Comparison of ENCODE assay signal across 8 cellular contexts in the genomic region with DNA sequence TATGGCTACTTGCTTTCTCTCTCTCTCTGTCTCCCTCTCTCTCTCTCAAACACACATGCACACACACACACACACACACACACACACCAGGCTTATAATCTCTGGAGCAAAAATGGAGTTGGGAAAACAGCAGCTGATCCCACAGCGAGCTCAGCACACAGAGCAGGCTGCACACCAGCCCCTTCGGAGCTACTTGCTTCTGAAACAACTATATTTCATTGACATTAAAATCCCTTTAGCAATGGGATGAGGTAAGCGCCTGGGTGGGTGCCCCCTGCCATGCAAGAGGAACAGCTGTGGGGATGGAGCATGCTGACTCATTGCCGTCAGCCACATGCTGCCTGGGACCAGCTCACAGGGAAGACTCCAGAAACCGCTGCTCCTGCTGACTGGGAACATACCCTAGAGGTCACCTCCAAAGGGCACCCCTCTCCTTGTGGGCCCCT. TPM values are rescaled to one million over a fixed set of nuclear protein-coding genes. Genes with fewer than 3 reads are reported as not detected.
DNase-seq lines count a peak whose midpoint lies in the region; TF ChIP-seq lines count a peak whose summit lies in the region.

No MANE protein-coding gene starts in this region.

- no peak for TF ChIP-seq EP300 in transverse colon (IDR thresholded peaks at IDR 0.05; ENCODE audit: low read depth)

- H3K27ac Mint-ChIP-seq in CD4-positive, alpha-beta memory T cell, result no peak overlapping the region

- H3K36me3 ChIP-seq in adrenal gland (replicated peaks in 1 of 2), result peaks cover 0 to 17% of the 10 kb centered on the region in 2 donors
- no peaks in the 10 kb centered on the region for H3K36me3 ChIP-seq in transverse colon
- H3K36me3 ChIP-seq in CD4-positive, alpha-beta memory T cell (ENCODE audit: insufficient read depth, low read length), result no peaks in the 10 kb centered on the region

- H3K4me3 ChIP-seq in AG10803 (ENCODE audit: low read length) (no peak overlapping the region), adrenal gland (no peak overlapping the region), transverse colon (no peak overlapping the region)
- no peak overlapping the region for H3K4me3 ChIP-seq in CD4-positive, alpha-beta memory T cell (ENCODE audit: low read length in 2 of 2)

- DNase-seq in AG10803 (ENCODE audit: low read depth) (peak; percentile 87), MV-4-11 (lab: John Stamatoyannopoulos, UW) (peak; percentile 84), adrenal gland (peak; percentile 33 to 75 (median 52)), iPS DF 19.7 (ENCODE audit: low read depth, low spot score) (peak; percentile 25), transverse colon (peak; percentile 22), GM10248 (ENCODE audit: extremely low spot score) (no peak)
- no peak for DNase-seq in activated CD4-positive, CD25-positive, alpha-beta regulatory T cell treated with anti-CD3 and anti-CD28 coated beads, Interleukin-2, amount 50 U/mL, for 72 hours
- no peak for DNase-seq in CD4-positive, alpha-beta memory T cell

- peaks cover 0 to 2% (median 0%) of the 10 kb centered on the region in 4 donors for H3K4me1 Mint-ChIP-seq in CD4-positive, alpha-beta memory T cell

- no peaks in the 10 kb centered on the region for H3K27me3 Mint-ChIP-seq in CD4-positive, alpha-beta memory T cell

- no peak overlapping the region for H3K4me3 Mint-ChIP-seq in CD4-positive, alpha-beta memory T cell

- TF ChIP-seq POLR2A in adrenal gland (IDR thresholded peaks at IDR 0.05) (no peak), transverse colon (IDR thresholded peaks at IDR 0.05) (no peak)

- H3K9me3 Mint-ChIP-seq in CD4-positive, alpha-beta memory T cell, result no peaks in the 10 kb centered on the region

- TF ChIP-seq CTCF in AG10803 (conservative IDR thresholded peaks at IDR 0.05; ENCODE audit: low read length) (no peak), adrenal gland (IDR thresholded peaks at IDR 0.05) (no peak), transverse colon (IDR thresholded peaks at IDR 0.05) (no peak), GM10248 (IDR thresholded peaks at IDR 0.05; ENCODE audit: control extremely low read depth, extremely low read depth, low read depth, missing control alignments) (no peak)

- intact Hi-C loops in adrenal gland (cut with DNase I), result no loop called here
- intact Hi-C loops in transverse colon (cut with DNase I; ENCODE audit: low total_unique reads), result no loop called here
- intact Hi-C loops in CD4-positive, alpha-beta memory T cell (cut with micrococcal nuclease), result no loop called here

- 74 to 90% (median 75%) methylated on average over 3 to 5 of the region's 5 CpGs for WGBS in adrenal gland, 4 donors
- WGBS in transverse colon (ENCODE audit: low coverage in 1 of 2), 2 donors, result 65% methylated on average over 5 of the region's 5 CpGs; no CpG with 5 or more reads in 1 of the 2 donors

- peaks cover 20 to 39% of the 10 kb centered on the region in 2 donors for H3K36me3 Mint-ChIP-seq in CD4-positive, alpha-beta memory T cell

- H3K27me3 ChIP-seq in adrenal gland (no peaks in the 10 kb centered on the region), transverse colon (no peaks in the 10 kb centered on the region)
- no peaks in the 10 kb centered on the region for H3K27me3 ChIP-seq in CD4-positive, alpha-beta memory T cell (ENCODE audit: insufficient read depth, low read length)

- CTCF ChIA-PET in GM10248 (lab: Yijun Ruan, JAX), result interaction anchor here (1.3 to 1.6 kb wide), 2 partner anchors 13 to 83 kb away, joined by 3 to 4 read pairs; no protein-coding TSS in a partner anchor
- CTCF ChIA-PET in CD4-positive, alpha-beta memory T cell (lab: Charles Lee; ENCODE audit: partially characterized antibody), result interaction anchor here (1.1 kb wide), 1 partner anchor 16 kb away, joined by 3 read pairs; no protein-coding TSS in a partner anchor

- POLR2A ChIA-PET in GM10248 (lab: Yijun Ruan, JAX), result no interaction called here
- POLR2A ChIA-PET in CD4-positive, alpha-beta memory T cell (lab: Charles Lee; ENCODE audit: partially characterized antibody), result no interaction called here

- H3K9me3 ChIP-seq in adrenal gland (replicated peaks in 1 of 3) (no peaks in the 10 kb centered on the region), transverse colon (no peaks in the 10 kb centered on the region)
- H3K9me3 ChIP-seq in CD4-positive, alpha-beta memory T cell (ENCODE audit: control insufficient read depth in 1 of 2, low read length in 2 of 2), result no peaks in the 10 kb centered on the region

- in situ Hi-C loops in transverse colon (cut with MboI; ENCODE audit: low pct_ligation_motif_present in 1 of 4, low pct_unique_long_range_greater_than_20kb in 1 of 4, low sequenced_read_pairs in 3 of 4), result no loop called here

- H3K27ac ChIP-seq in adrenal gland (peak overlapping the region in 1 of 5 donors; percentile 11), transverse colon (no peak overlapping the region)
- no peak overlapping the region for H3K27ac ChIP-seq in CD4-positive, alpha-beta memory T cell (ENCODE audit: low read depth, low read length)

- peaks cover 0 to 15% of the 10 kb centered on the region in 2 donors for H3K4me1 ChIP-seq in adrenal gland (replicated peaks in 1 of 2)
- peaks cover 0 to 10% (median 2%) of the 10 kb centered on the region in 4 donors for H3K4me1 ChIP-seq in transverse colon
- no peaks in the 10 kb centered on the region for H3K4me1 ChIP-seq in CD4-positive, alpha-beta memory T cell (ENCODE audit: insufficient read depth, low read length)

RNA-seq across cellular contexts. Expression of gene B3GNT5, which starts 45.7 kb away (rescaled TPM):
- total RNA-seq in adrenal gland (1 to 10 TPM in 7 of 8 donors, under 1 TPM in 1; 0.18 to 3.6 (median 3.1) TPM), transverse colon (10 to 100 TPM in 3 of 4 donors, 1 to 10 TPM in 1; 6.0 to 46.3 (median 39.9) TPM)
- 1 to 10 TPM; 2.0 to 2.6 (median 2.3) TPM for polyA plus RNA-seq in adrenal gland
- total RNA-seq in CD4-positive, alpha-beta memory T cell, result under 1 TPM; 0.25 to 0.41 TPM
- under 1 TPM; 0.08 to 0.53 TPM for polyA plus RNA-seq in CD4-positive, alpha-beta memory T cell

Comparison
In these comparisons a context has a peak if more than half of its experiments do, and no peak if none do; other contexts are left out.
1. DNase-seq: peak in AG10803 (single experiment), MV-4-11 (single experiment), adrenal gland (7 of 7), iPS DF 19.7 (single experiment) and transverse colon (single experiment); none in activated CD4-positive, CD25-positive, alpha-beta regulatory T cell treated with anti-CD3 and anti-CD28 coated beads, Interleukin-2, amount 50 U/mL, for 72 hours (single experiment), GM10248 (single experiment) and CD4-positive, alpha-beta memory T cell (0 of 5).